Comparison of ENCODE assay signal across 1 cellular context in genomic region chr18:74250131-74250530, GRCh38.
TF ChIP-seq lines count a peak whose summit lies in the region.

No MANE protein-coding gene starts in this region.

TF ChIP-seq in H1, 55 proteins besides CTCF, POLR2A, EP300 and RAD21:
- TF ChIP-seq SIN3A (conservative IDR thresholded peaks at IDR 0.05 in 1 of 2, IDR thresholded peaks at IDR 0.05 in 1 of 2; ENCODE audit: low read depth in 1 of 2, low read length in 2 of 2) (no peak), BACH1 (IDR thresholded peaks at IDR 0.05; ENCODE audit: low read length) (no peak), HDAC2 (IDR thresholded peaks at IDR 0.05; ENCODE audit: borderline replicate concordance in 1 of 2, low read depth in 2 of 2, low read length in 2 of 2) (no peak), ZNF274 (IDR thresholded peaks at IDR 0.05; ENCODE audit: borderline replicate concordance, extremely low read depth, low read length) (no peak), SAP30 (IDR thresholded peaks at IDR 0.05; ENCODE audit: insufficient read depth, insufficient replicate concordance, low read length) (no peak), GABPA (IDR thresholded peaks at IDR 0.05; ENCODE audit: borderline replicate concordance, insufficient read depth, low read length) (no peak), EGR1 (IDR thresholded peaks at IDR 0.05; ENCODE audit: borderline replicate concordance, low read depth, low read length) (no peak), KDM5A (IDR thresholded peaks at IDR 0.05; ENCODE audit: low read length) (no peak), KDM1A (IDR thresholded peaks at IDR 0.05; ENCODE audit: borderline replicate concordance, low read length) (no peak)
- TF ChIP-seq, protein P1, sequence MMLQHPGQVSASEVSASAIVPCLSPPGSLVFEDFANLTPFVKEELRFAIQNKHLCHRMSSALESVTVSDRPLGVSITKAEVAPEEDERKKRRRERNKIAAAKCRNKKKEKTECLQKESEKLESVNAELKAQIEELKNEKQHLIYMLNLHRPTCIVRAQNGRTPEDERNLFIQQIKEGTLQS (IDR thresholded peaks at IDR 0.05; ENCODE audit: insufficient read depth, low read depth, low read length) = no peak
